In the genomic region with DNA sequence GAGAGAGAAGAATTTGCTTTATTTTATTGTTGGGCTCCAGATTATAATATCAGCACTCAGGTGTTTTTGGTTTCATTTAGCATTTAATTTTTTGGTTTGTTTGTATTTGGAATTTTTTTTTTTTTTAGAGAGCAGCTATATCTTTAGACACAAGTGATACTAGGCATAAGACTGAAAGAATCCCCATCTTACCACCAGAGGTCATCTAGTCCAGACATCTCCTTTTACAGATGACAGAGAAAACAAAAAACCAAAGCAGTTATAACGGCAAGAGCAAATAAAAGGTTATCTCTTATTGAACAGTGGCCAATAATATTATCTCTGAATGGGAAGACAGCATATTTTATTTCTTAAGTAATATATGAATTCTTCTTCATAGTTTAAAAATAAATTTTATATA, we compare ENCODE assay signal across 11 cellular contexts. TPM values are rescaled to one million over a fixed set of nuclear protein-coding genes. Genes with fewer than 3 reads are reported as not detected.
A peak's percentile ranks its signal among the peaks of the same experiment; 100 is the strongest.
DNase-seq lines count a peak whose midpoint lies in the region; ATAC-seq and TF ChIP-seq lines count a peak whose summit lies in the region.
"Had no signal": no experiment of that assay in that cellular context is flagged by ENCODE, and none has a peak within 500 bp of the region (broad histone marks: within the 10 kb centered on the region; RNA-seq: fewer than 3 reads in every experiment).

No MANE protein-coding gene starts in this region.

- H3K18ac ChIP-seq in IMR-90 (ENCODE audit: low read depth, low read length), result no peak overlapping the region

- no peak overlapping the region for H2BK5ac ChIP-seq in IMR-90 (ENCODE audit: low read depth, low read length, poor library complexity, severe bottlenecking)

- H3K79me1 ChIP-seq in IMR-90 (ENCODE audit: low read depth in 1 of 2, low read length in 2 of 2), result no peaks in the 10 kb centered on the region

- no peak overlapping the region for H2BK120ac ChIP-seq in IMR-90 (ENCODE audit: low read depth, low read length)

- WGBS in IMR-90 (ENCODE audit: extremely low coverage in 2 of 2, insufficient read length in 1 of 2), 2 experiments, result no CpG with 5 or more reads among the region's 1 CpG

- H3K9me1 ChIP-seq in IMR-90 (ENCODE audit: insufficient read depth, low read length), result no peaks in the 10 kb centered on the region

- H3K27ac ChIP-seq in IMR-90 (ENCODE audit: insufficient read depth, low read length), result no peak overlapping the region

- no peaks in the 10 kb centered on the region for H3K4me1 Mint-ChIP-seq in activated T-cell treated with anti-CD3 and anti-CD28 coated beads, Interleukin-2, amount 50 U/mL, for 72 hours (ENCODE audit: low read depth)
- H3K4me1 Mint-ChIP-seq: activated B cell treated with CpG ODN at 0.5 μM for 24 hours had no signal

- H3K14ac ChIP-seq in IMR-90 (replicated peaks; ENCODE audit: low read depth, low read length), result no peak overlapping the region

- H3K4ac ChIP-seq in IMR-90 (ENCODE audit: low read depth, low read length), result no peak overlapping the region

- no peak overlapping the region for H2AK5ac ChIP-seq in IMR-90 (ENCODE audit: low read depth, low read length)

- no peak overlapping the region for H4K8ac ChIP-seq in IMR-90 (ENCODE audit: low read depth in 2 of 2, low read length in 2 of 2)

- H2BK20ac ChIP-seq in IMR-90 (ENCODE audit: low read depth, low read length), result no peak overlapping the region

- no peaks in the 10 kb centered on the region for H3K4me1 ChIP-seq in IMR-90 (ENCODE audit: control insufficient read depth, insufficient read depth, low read length)

- peaks cover 0 to 15% of the 10 kb centered on the region in 2 donors for H3K36me3 Mint-ChIP-seq in activated T-cell treated with anti-CD3 and anti-CD28 coated beads, Interleukin-2, amount 50 U/mL, for 72 hours (ENCODE audit: insufficient read depth in 2 of 2)

- POLR2A ChIA-PET in IMR-90 (lab: Charles Lee; ENCODE audit: unreplicated experiment), result no interaction called here

- ATAC-seq in IMR-90 (ENCODE audit: low read depth), result peak; percentile 59
- peak; percentile 46 for ATAC-seq in left lobe of liver
- no peak for ATAC-seq in HG03196 (IDR thresholded peaks at IDR 0.05; ENCODE audit: unreplicated experiment)
- no peak for ATAC-seq in activated T-cell treated with anti-CD3 and anti-CD28 coated beads, Interleukin-2, amount 50 U/mL, for 72 hours (replicated peaks in 1 of 2)

- no peak overlapping the region for H2AFZ ChIP-seq in IMR-90 (replicated peaks; ENCODE audit: low read length, poor library complexity)

- CTCF ChIA-PET in IMR-90 (lab: Yijun Ruan, JAX), result interaction anchor here (0.6 to 1.0 kb wide), 2 partner anchors 10 to 110 kb away, joined by 3 read pairs; no protein-coding TSS in a partner anchor

- H3K27me3 ChIP-seq in IMR-90 (ENCODE audit: control insufficient read depth, insufficient read depth, low read length), result no peaks in the 10 kb centered on the region

- DNase-seq in AG09319 (ENCODE audit: extremely low read depth, low read depth) (no peak), IMR-90 (peak; percentile 50), cardiac fibroblast (ENCODE audit: low read depth in 2 of 2) (peak; percentile 53 to 55), left lobe of liver (ENCODE audit: low spot score) (no peak), NCI-H446 treated with DMSO at 0.1 percent for 48 hours (lab: John Stamatoyannopoulos, UW) (no peak), epidermal melanocyte (ENCODE audit: insufficient read length, low spot score) (no peak)
- no peak for DNase-seq in activated T-cell treated with anti-CD3 and anti-CD28 coated beads, Interleukin-2, amount 50 U/mL, for 72 hours
- DNase-seq: activated B cell treated with CpG ODN at 0.5 μM for 24 hours, DND-41, NCI-H1694 had no signal

- peak; percentile 31; the same call in 1 of the 2 replicates for TF ChIP-seq RAD21 in IMR-90 (IDR thresholded peaks at IDR 0.05; ENCODE audit: low read length)

- H3K27ac Mint-ChIP-seq in activated T-cell treated with anti-CD3 and anti-CD28 coated beads, Interleukin-2, amount 50 U/mL, for 72 hours, result no peak overlapping the region
- H3K27ac Mint-ChIP-seq: activated B cell treated with CpG ODN at 0.5 μM for 24 hours had no signal

- H3K9me3 ChIP-seq in IMR-90 (ENCODE audit: control insufficient read depth, insufficient read depth, low read length), result no peaks in the 10 kb centered on the region

- no peaks in the 10 kb centered on the region for H3K27me3 Mint-ChIP-seq in activated T-cell treated with anti-CD3 and anti-CD28 coated beads, Interleukin-2, amount 50 U/mL, for 72 hours (ENCODE audit: low read depth)
- H3K27me3 Mint-ChIP-seq: activated B cell treated with CpG ODN at 0.5 μM for 24 hours had no signal

- no peak overlapping the region for H3K9ac ChIP-seq in IMR-90 (ENCODE audit: low read depth, low read length)

- H3K56ac ChIP-seq in IMR-90 (ENCODE audit: extremely low read depth, insufficient read depth, low read length), result no peak overlapping the region

- no peak overlapping the region for H3K23ac ChIP-seq in IMR-90 (ENCODE audit: low read depth, low read length)

- dilution Hi-C loops in IMR-90 (cut with HindIII; ENCODE audit: low sequenced_read_pairs, unreplicated experiment), result no loop called here

- no peaks in the 10 kb centered on the region for H3K9me3 Mint-ChIP-seq in activated T-cell treated with anti-CD3 and anti-CD28 coated beads, Interleukin-2, amount 50 U/mL, for 72 hours
- H3K9me3 Mint-ChIP-seq: activated B cell treated with CpG ODN at 0.5 μM for 24 hours had no signal

- no peak overlapping the region for H4K5ac ChIP-seq in IMR-90 (ENCODE audit: low read depth, low read length)

- H4K20me1 ChIP-seq in IMR-90 (ENCODE audit: insufficient read depth, low read length), result no peaks in the 10 kb centered on the region

- no peak overlapping the region for H2BK15ac ChIP-seq in IMR-90 (ENCODE audit: low read depth, low read length)

- H4K91ac ChIP-seq in IMR-90 (ENCODE audit: insufficient read depth, low read depth, low read length), result no peak overlapping the region

- H3K4me2 ChIP-seq in IMR-90 (ENCODE audit: low read depth, low read length), result no peak overlapping the region

- no peak overlapping the region for H2AK9ac ChIP-seq in IMR-90 (replicated peaks; ENCODE audit: low read depth, low read length, poor library complexity)

- intact Hi-C loops in IMR-90 (cut with micrococcal nuclease), result loop anchor here (1.0 kb wide), 2 partner anchors 129 to 275 kb away; partner anchors contain the start of gene GAB1

- in situ Hi-C loops in IMR-90 (cut with MboI; ENCODE audit: low sequenced_read_pairs), result loop anchor here (25.0 kb wide), 1 partner anchor 130 kb away; the partner anchor contains the start of gene GAB1

- peak; percentile 36 for TF ChIP-seq CTCF in AG09319 (IDR thresholded peaks at IDR 0.05; ENCODE audit: low read depth, low read length)
- peak; percentile 36; the same call in 1 of the 2 replicates for TF ChIP-seq CTCF in IMR-90 (conservative IDR thresholded peaks at IDR 0.05; ENCODE audit: low read depth, low read length)
- peak; percentile 37 for TF ChIP-seq CTCF in cardiac fibroblast (IDR thresholded peaks at IDR 0.05; ENCODE audit: low read depth, low read length)

- TF ChIP-seq POLR2A in IMR-90 (IDR thresholded peaks at IDR 0.05; ENCODE audit: low read depth, low read length), result no peak

- H3K4me3 ChIP-seq in IMR-90 (ENCODE audit: insufficient read depth, low read depth, low read length) (no peak overlapping the region), cardiac fibroblast (replicated peaks in 1 of 2; ENCODE audit: low read depth in 2 of 2, low read length in 2 of 2) (no peak overlapping the region)

- no TSS peak for BruUV-seq in IMR-90 (replicated peaks; lab: Mats Ljungman, UMichigan)

- no peak overlapping the region for H3K4me3 Mint-ChIP-seq in activated T-cell treated with anti-CD3 and anti-CD28 coated beads, Interleukin-2, amount 50 U/mL, for 72 hours
- H3K4me3 Mint-ChIP-seq: activated B cell treated with CpG ODN at 0.5 μM for 24 hours had no signal

- peaks cover 21% of the 10 kb centered on the region for H3K36me3 ChIP-seq in IMR-90 (ENCODE audit: control insufficient read depth, insufficient read depth, low read length)

TF ChIP-seq in IMR-90, 13 proteins besides CTCF, POLR2A, EP300 and RAD21:
- TF ChIP-seq USF2 (IDR thresholded peaks at IDR 0.05; ENCODE audit: low read depth, low read length) (no peak), MXI1 (IDR thresholded peaks at IDR 0.05; ENCODE audit: borderline replicate concordance, low read depth, low read length) (no peak), CHD1 (IDR thresholded peaks at IDR 0.05; ENCODE audit: low read depth, low read length) (no peak), SMC3 (IDR thresholded peaks at IDR 0.05; ENCODE audit: low read depth, low read length) (peak; percentile 43), BHLHE40 (IDR thresholded peaks at IDR 0.05; ENCODE audit: low read depth, low read length) (no peak), CEBPB (IDR thresholded peaks at IDR 0.05; ENCODE audit: low read depth, low read length) (no peak), RCOR1 (IDR thresholded peaks at IDR 0.05; ENCODE audit: insufficient replicate concordance, low read length) (no peak)

RNA-seq across cellular contexts. Expression of gene USP38, which starts 22.8 kb away (rescaled TPM):
- total RNA-seq in IMR-90 (2012; rRNA removed), result 16.4 and 17.0 TPM in 2 replicates
- polyA plus RNA-seq in IMR-90 (2012; rRNA removed), result 5.1 and 5.5 TPM in 2 replicates
- polyA plus RNA-seq in IMR-90 (2012; cell fraction: cytosol; rRNA removed), result 3.1 and 3.7 TPM in 2 replicates
- 3.3 and 5.5 TPM in 2 replicates for polyA plus RNA-seq in IMR-90 (2012; cell fraction: nucleus; rRNA removed; ENCODE audit: low replicate concordance)
- total RNA-seq in left lobe of liver, result 18.8 TPM
- total RNA-seq in activated T-cell treated with anti-CD3 and anti-CD28 coated beads, Interleukin-2, amount 50 U/mL, for 72 hours, result 10 to 100 TPM; 28.5 to 31.2 TPM

Comparison
In these comparisons a context has a peak if more than half of its experiments do, and no peak if none do; other contexts are left out.
1. DNase-seq: peak in IMR-90 (single experiment) and cardiac fibroblast (2 of 2); none in AG09319 (single experiment), left lobe of liver (single experiment), NCI-H446 treated with DMSO at 0.1 percent for 48 hours (single experiment), epidermal melanocyte (single experiment) and activated T-cell treated with anti-CD3 and anti-CD28 coated beads, Interleukin-2, amount 50 U/mL, for 72 hours (0 of 2).
2. ATAC-seq: peak in IMR-90 (single experiment) and left lobe of liver (single experiment); none in HG03196 (single experiment) and activated T-cell treated with anti-CD3 and anti-CD28 coated beads, Interleukin-2, amount 50 U/mL, for 72 hours (0 of 2).
3. Peak in every context shown above with its lines, with median percentiles within 50 percentile points of each other: CTCF ChIP-seq.